8 cellular contexts compared by ENCODE assay signal in the genomic region with DNA sequence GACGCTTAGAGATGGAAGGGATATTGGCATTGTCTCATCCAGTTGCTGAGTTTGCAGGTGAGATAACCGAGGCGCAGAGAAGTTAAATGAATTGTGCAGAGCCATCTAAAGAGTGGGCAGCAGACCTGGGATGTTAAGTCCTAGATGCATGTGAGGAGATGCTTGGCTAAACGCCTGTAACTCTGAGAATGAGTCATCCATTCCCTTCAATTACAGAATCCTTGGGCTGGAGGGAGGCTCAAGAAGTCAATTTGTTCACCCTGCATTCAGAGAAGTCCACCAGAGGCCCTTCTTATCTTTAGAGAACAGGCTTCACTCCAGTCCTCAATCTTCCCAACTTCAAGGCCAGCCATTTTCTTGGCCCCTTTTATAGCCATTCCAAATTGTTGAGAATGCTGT. TPM values are rescaled to one million over a fixed set of nuclear protein-coding genes. Genes with fewer than 3 reads are reported as not detected.
DNase-seq lines count a peak whose midpoint lies in the region; ATAC-seq and TF ChIP-seq lines count a peak whose summit lies in the region.

No MANE protein-coding gene starts in this region.

- CTCF ChIA-PET in activated B cell treated with CpG ODN at 0.5 μM for 24 hours (lab: Charles Lee) = interaction anchor here (1.0 to 3.1 kb wide), 3 partner anchors 8 to 21 kb away, joined by 3 to 16 read pairs (median 3); no protein-coding TSS in a partner anchor

- H3K27ac ChIP-seq in suprapubic skin = peak overlapping the region; percentile 7

- intact Hi-C loops in activated B cell treated with CpG ODN at 0.5 μM for 24 hours (cut with micrococcal nuclease) = loop anchor here (10.0 kb wide), 1 partner anchor 941 kb away; no protein-coding TSS in a partner anchor

- TF ChIP-seq POLR2A in suprapubic skin (IDR thresholded peaks at IDR 0.05) = no peak

- DNase-seq in T-helper 1 cell (no peak), activated B cell treated with CpG ODN at 0.5 μM for 24 hours (no peak), fibroblast of villous mesenchyme (ENCODE audit: low read depth) (peak; percentile 83), suprapubic skin (ENCODE audit: low spot score in 2 of 2) (no peak), progenitor cell of endocrine pancreas (ENCODE audit: low spot score, unreplicated experiment) (no peak), GM19240 (ENCODE audit: insufficient read length, low spot score) (no peak)
- no peak for DNase-seq in stimulated activated CD4-positive, alpha-beta T cell treated with anti-CD3 and anti-CD28 coated beads, Interleukin-1b, Interleukin-23, amount 100 ng/mL, for 48 hours

- TF ChIP-seq EP300 in suprapubic skin (IDR thresholded peaks at IDR 0.05) = no peak

- no peaks in the 10 kb centered on the region for H3K9me3 ChIP-seq in suprapubic skin

- H3K27ac Mint-ChIP-seq in T-helper 1 cell treated with Interleukin-12 subunit alpha and Interleukin-12 subunit beta and Interleukin-4 antibody, amounts not matched to agents 30 μg/mL and 1 μg/mL, for 36 hours = no peak overlapping the region
- H3K27ac Mint-ChIP-seq in activated B cell treated with CpG ODN at 0.5 μM for 24 hours (peak overlapping the region; percentile 68), progenitor cell of endocrine pancreas (no peak overlapping the region)

- H3K36me3 ChIP-seq in suprapubic skin = no peaks in the 10 kb centered on the region

- no peak for TF ChIP-seq CTCF in activated B cell treated with CpG ODN at 0.5 μM for 24 hours (IDR thresholded peaks at IDR 0.05)
- no peak for TF ChIP-seq CTCF in fibroblast of villous mesenchyme (IDR thresholded peaks at IDR 0.05; ENCODE audit: insufficient read depth, low read depth, low read length)
- no peak for TF ChIP-seq CTCF in suprapubic skin (IDR thresholded peaks at IDR 0.05)
- TF ChIP-seq CTCF in progenitor cell of endocrine pancreas (IDR thresholded peaks at IDR 0.05; ENCODE audit: unreplicated experiment) = no peak

- 67% methylated on average over 4 of the region's 4 CpGs for WGBS in suprapubic skin

- H3K4me1 Mint-ChIP-seq in T-helper 1 cell treated with Interleukin-12 subunit alpha and Interleukin-12 subunit beta and Interleukin-4 antibody, amounts not matched to agents 30 μg/mL and 1 μg/mL, for 36 hours (ENCODE audit: low read depth) = peaks cover 10% of the 10 kb centered on the region
- H3K4me1 Mint-ChIP-seq in activated B cell treated with CpG ODN at 0.5 μM for 24 hours = peaks cover 56% of the 10 kb centered on the region
- peaks cover 18% of the 10 kb centered on the region for H3K4me1 Mint-ChIP-seq in progenitor cell of endocrine pancreas (ENCODE audit: low read depth)

- no peak for ATAC-seq in activated B cell treated with CpG ODN at 0.5 μM for 24 hours (ENCODE audit: low read depth)

- H3K4me3 ChIP-seq in fibroblast of villous mesenchyme (ENCODE audit: low read depth, low read length) (peak overlapping the region; percentile 79), suprapubic skin (no peak overlapping the region)

- POLR2A ChIA-PET in activated B cell treated with CpG ODN at 0.5 μM for 24 hours (lab: Charles Lee) = interaction anchor here (2.0 to 3.2 kb wide), 5 partner anchors 13 to 98 kb away, joined by 4 to 37 read pairs (median 27); no protein-coding TSS in a partner anchor

- H3K27me3 Mint-ChIP-seq in T-helper 1 cell treated with Interleukin-12 subunit alpha and Interleukin-12 subunit beta and Interleukin-4 antibody, amounts not matched to agents 30 μg/mL and 1 μg/mL, for 36 hours (ENCODE audit: low read depth) = peaks cover 15% of the 10 kb centered on the region
- H3K27me3 Mint-ChIP-seq in activated B cell treated with CpG ODN at 0.5 μM for 24 hours (no peaks in the 10 kb centered on the region), progenitor cell of endocrine pancreas (peaks cover 4% of the 10 kb centered on the region)

- H3K27me3 ChIP-seq in suprapubic skin = no peaks in the 10 kb centered on the region

- no peaks in the 10 kb centered on the region for H3K9me3 Mint-ChIP-seq in T-helper 1 cell treated with Interleukin-12 subunit alpha and Interleukin-12 subunit beta and Interleukin-4 antibody, amounts not matched to agents 30 μg/mL and 1 μg/mL, for 36 hours
- no peaks in the 10 kb centered on the region for H3K9me3 Mint-ChIP-seq in activated B cell treated with CpG ODN at 0.5 μM for 24 hours
- no peaks in the 10 kb centered on the region for H3K9me3 Mint-ChIP-seq in progenitor cell of endocrine pancreas (ENCODE audit: low read depth)

- H3K4me1 ChIP-seq in suprapubic skin = peaks cover 63% of the 10 kb centered on the region

- H3K36me3 Mint-ChIP-seq in T-helper 1 cell treated with Interleukin-12 subunit alpha and Interleukin-12 subunit beta and Interleukin-4 antibody, amounts not matched to agents 30 μg/mL and 1 μg/mL, for 36 hours (ENCODE audit: low read depth) = no peaks in the 10 kb centered on the region
- H3K36me3 Mint-ChIP-seq in activated B cell treated with CpG ODN at 0.5 μM for 24 hours (ENCODE audit: low read depth) (peaks cover 12% of the 10 kb centered on the region), progenitor cell of endocrine pancreas (ENCODE audit: insufficient read depth) (peaks cover 1% of the 10 kb centered on the region)

- H3K4me3 Mint-ChIP-seq in T-helper 1 cell treated with Interleukin-12 subunit alpha and Interleukin-12 subunit beta and Interleukin-4 antibody, amounts not matched to agents 30 μg/mL and 1 μg/mL, for 36 hours = peak overlapping the region; percentile 58
- peak overlapping the region; percentile 85 for H3K4me3 Mint-ChIP-seq in activated B cell treated with CpG ODN at 0.5 μM for 24 hours
- H3K4me3 Mint-ChIP-seq in progenitor cell of endocrine pancreas (ENCODE audit: low read depth) = no peak overlapping the region

RNA-seq across cellular contexts. Expression of gene EHD3, which starts 1.6 kb away (rescaled TPM):
- 38.1 and 40.3 TPM in 2 replicates for total RNA-seq in activated B cell treated with CpG ODN at 0.5 μM for 24 hours
- 48.8 and 59.6 TPM in 2 replicates for total RNA-seq in fibroblast of villous mesenchyme
- 1 to 10 TPM; 3.9 to 7.0 (median 5.2) TPM for total RNA-seq in suprapubic skin
- total RNA-seq in progenitor cell of endocrine pancreas = 7.0 and 7.3 TPM in 2 replicates

RNA-seq across cellular contexts. Expression of gene CAPN14, which starts 18.2 kb away (rescaled TPM):
- total RNA-seq in activated B cell treated with CpG ODN at 0.5 μM for 24 hours (2.4 and 3.3 TPM in 2 replicates), fibroblast of villous mesenchyme (under 0.01 TPM in 2 replicates), suprapubic skin (1 to 10 TPM in 1 of 4 donors, under 1 TPM in 3; 0.53 to 2.1 (median 0.83) TPM), progenitor cell of endocrine pancreas (0.50 and 0.73 TPM in 2 replicates)
